Comparison of ENCODE assay signal across 20 cellular contexts in genomic region chr15:67300266-67300914, GRCh38.
"Had no signal": no experiment of that assay in that cellular context is flagged by ENCODE, and none has a peak within 500 bp of the region (broad histone marks: within the 10 kb centered on the region; RNA-seq: fewer than 3 reads in every experiment).

No MANE protein-coding gene starts in this region.

- H3K27ac ChIP-seq: cardiac muscle cell, esophagus muscularis mucosa, left lung, pancreas, right lobe of liver, spleen, thyroid gland had no signal

- ATAC-seq: left lung; naive thymus-derived CD4-positive, alpha-beta T cell; pancreas; right lobe of liver; WTC11 had no signal

- H3K36me3 Mint-ChIP-seq: activated naive CD8-positive, alpha-beta T cell; naive thymus-derived CD4-positive, alpha-beta T cell; WTC11 had no signal

- H3K4me1 ChIP-seq: esophagus muscularis mucosa, left lung, pancreas, right lobe of liver had no signal

- DNase-seq: activated CD4-positive, alpha-beta memory T cell treated with anti-CD3 and anti-CD28 coated beads, Interleukin-2, amount 10 ng/mL, durations not matched to agents 7 days and 5 days; activated CD4-positive, alpha-beta T cell treated with anti-CD3 and anti-CD28 coated beads for 4 hours; amniotic stem cell; effector CD8-positive, alpha-beta T cell; foreskin melanocyte; hypothalamus; left lung; naive thymus-derived CD4-positive, alpha-beta T cell; pancreas; right lobe of liver; spleen; stimulated activated naive CD4-positive, alpha-beta T cell; thyroid gland had no signal

- H3K9me3 Mint-ChIP-seq: activated CD4-positive, alpha-beta memory T cell treated with anti-CD3 and anti-CD28 coated beads, Interleukin-2, amount 10 ng/mL, durations not matched to agents 7 days and 5 days; activated T-helper 1 cell treated with anti-CD3 and anti-CD28 coated beads, Interleukin-12 subunit alpha, Interleukin-12 subunit beta, Interleukin-2, Interleukin-4 antibody, amounts not matched to agents 30 ng/mL and 10 ng/mL and 1 ng/mL, durations not matched to agents 14 hours and 24 hours and 36 hours; dendritic cell treated with granulocyte-macrophage colony-stimulating factor and Interleukin-4, amounts not matched to agents 40 ng/mL and 50 ng/mL, for 4 days; naive thymus-derived CD4-positive, alpha-beta T cell; T-helper 2 cell treated with Interferon-gamma antibody and Interleukin-4, amounts not matched to agents 5 μg/mL and 100 μg/mL, for 36 hours; WTC11 had no signal

- H3K4me3 Mint-ChIP-seq: activated CD4-positive, alpha-beta memory T cell treated with anti-CD3 and anti-CD28 coated beads, Interleukin-2, amount 10 ng/mL, durations not matched to agents 7 days and 5 days; activated naive CD8-positive, alpha-beta T cell; activated T-helper 1 cell treated with anti-CD3 and anti-CD28 coated beads, Interleukin-12 subunit alpha, Interleukin-12 subunit beta, Interleukin-2, Interleukin-4 antibody, amounts not matched to agents 30 ng/mL and 10 ng/mL and 1 ng/mL, durations not matched to agents 14 hours and 24 hours and 36 hours; dendritic cell treated with granulocyte-macrophage colony-stimulating factor and Interleukin-4, amounts not matched to agents 40 ng/mL and 50 ng/mL, for 4 days; naive thymus-derived CD4-positive, alpha-beta T cell; T-helper 2 cell treated with Interferon-gamma antibody and Interleukin-4, amounts not matched to agents 5 μg/mL and 100 μg/mL, for 36 hours; WTC11 had no signal

- H3K4me1 Mint-ChIP-seq: activated CD4-positive, alpha-beta memory T cell treated with anti-CD3 and anti-CD28 coated beads, Interleukin-2, amount 10 ng/mL, durations not matched to agents 7 days and 5 days; naive thymus-derived CD4-positive, alpha-beta T cell had no signal

- H3K4me3 ChIP-seq: cardiac muscle cell, esophagus muscularis mucosa, left lung, pancreas, right lobe of liver, spleen, thyroid gland had no signal

- H3K36me3 ChIP-seq: cardiac muscle cell, esophagus muscularis mucosa, left lung, pancreas, right lobe of liver, spleen, thyroid gland had no signal

- H3K9me3 ChIP-seq: esophagus muscularis mucosa, left lung, pancreas, right lobe of liver, spleen, thyroid gland had no signal

- H3K27me3 Mint-ChIP-seq: dendritic cell treated with granulocyte-macrophage colony-stimulating factor and Interleukin-4, amounts not matched to agents 40 ng/mL and 50 ng/mL, for 4 days had no signal

- H3K27ac Mint-ChIP-seq: activated CD4-positive, alpha-beta memory T cell treated with anti-CD3 and anti-CD28 coated beads, Interleukin-2, amount 10 ng/mL, durations not matched to agents 7 days and 5 days; activated naive CD8-positive, alpha-beta T cell; activated T-helper 1 cell treated with anti-CD3 and anti-CD28 coated beads, Interleukin-12 subunit alpha, Interleukin-12 subunit beta, Interleukin-2, Interleukin-4 antibody, amounts not matched to agents 30 ng/mL and 10 ng/mL and 1 ng/mL, durations not matched to agents 14 hours and 24 hours and 36 hours; dendritic cell treated with granulocyte-macrophage colony-stimulating factor and Interleukin-4, amounts not matched to agents 40 ng/mL and 50 ng/mL, for 4 days; naive thymus-derived CD4-positive, alpha-beta T cell; T-helper 2 cell treated with Interferon-gamma antibody and Interleukin-4, amounts not matched to agents 5 μg/mL and 100 μg/mL, for 36 hours; WTC11 had no signal

- H3K27me3 ChIP-seq: cardiac muscle cell, esophagus muscularis mucosa, left lung, pancreas, right lobe of liver, spleen, thyroid gland had no signal
